ENCODE assay signal across 22 cellular contexts in genomic region chr15:94008101-94009080, GRCh38.
"Had no signal": no experiment of that assay in that cellular context is flagged by ENCODE, and none has a peak within 500 bp of the region (broad histone marks: within the 10 kb centered on the region; RNA-seq: fewer than 3 reads in every experiment).

No MANE protein-coding gene starts in this region.

- H3K9ac ChIP-seq: neural progenitor cell had no signal

- H3K4me2 ChIP-seq: neural progenitor cell had no signal

- H3K4me3 ChIP-seq: breast epithelium, left lung, neural progenitor cell, ovary, right lobe of liver, SJSA1, tibial artery had no signal

- ATAC-seq: activated CD8-positive, alpha-beta T cell treated with anti-CD3 and anti-CD28 coated beads for 36 hours; activated naive CD8-positive, alpha-beta T cell treated with anti-CD3 and anti-CD28 coated beads, Interleukin-2, amount 50 U/mL, for 24 hours; esophagus mucosa; left lung; right lobe of liver; stimulated activated memory B cell treated with anti-CD40 and anti-IgM and Interleukin-4, amounts not matched to agents 10 μg/mL and 1 μg/mL and 100 μg/mL, for 72 hours had no signal

- H3K4me1 ChIP-seq: breast epithelium, left lung, neural progenitor cell, right lobe of liver, SJSA1, tibial artery had no signal

- H3K9me3 ChIP-seq: breast epithelium, left lung, ovary, right lobe of liver, SJSA1, tibial artery had no signal

- DNase-seq: activated CD4-positive, alpha-beta T cell treated with anti-CD3 and anti-CD28 coated beads, Interleukin-2, amount 10 ng/mL, durations not matched to agents 24 days and 14 days; activated CD4-positive, CD25-positive, alpha-beta regulatory T cell; activated CD8-positive, alpha-beta T cell treated with anti-CD3 and anti-CD28 coated beads for 36 hours; activated naive CD4-positive, alpha-beta T cell treated with anti-CD3 and anti-CD28 coated beads, Interleukin-2, amount 10 ng/mL, durations not matched to agents 7 days and 5 days; activated naive CD8-positive, alpha-beta T cell treated with anti-CD3 and anti-CD28 coated beads, Interleukin-2, amount 50 U/mL, for 24 hours; activated T-cell treated with anti-CD3 and anti-CD28 coated beads, Interleukin-2, amount 50 U/mL, for 24 hours; aorta; cerebellar nuclear complex; cortex of kidney; glutamatergic neuron; hypothalamus; left lung; ovary; right lobe of liver; stimulated activated CD4-positive, alpha-beta T cell treated with anti-CD3 and anti-CD28 coated beads, Interleukin-4, amount 100 ng/mL, for 4 hours; T1000; tibial artery had no signal

- H2AFZ ChIP-seq: neural progenitor cell had no signal

- H3K36me3 ChIP-seq: breast epithelium, left lung, neural progenitor cell, ovary, right lobe of liver, SJSA1, tibial artery had no signal

- H3K27me3 ChIP-seq: breast epithelium, left lung, neural progenitor cell, ovary, right lobe of liver, SJSA1, tibial artery had no signal

- H3K27ac ChIP-seq: breast epithelium, left lung, neural progenitor cell, ovary, right lobe of liver, SJSA1, tibial artery had no signal
